In genomic region chr5:127916875-127917573, GRCh38 we compare ENCODE assay signal across 17 cellular contexts.
DNase-seq lines count a peak whose midpoint lies in the region; ATAC-seq, FAIRE-seq and TF ChIP-seq lines count a peak whose summit lies in the region.
"Had no signal": no experiment of that assay in that cellular context is flagged by ENCODE, and none has a peak within 500 bp of the region (broad histone marks: within the 10 kb centered on the region; RNA-seq: fewer than 3 reads in every experiment).

No MANE protein-coding gene starts in this region.

- H3K4me1 Mint-ChIP-seq in CD4-positive, CD25-positive, alpha-beta regulatory T cell, result peaks cover 5 to 8% (median 6%) of the 10 kb centered on the region in 4 donors
- H3K4me1 Mint-ChIP-seq in natural killer cell treated with Interleukin-12 subunit alpha and Interleukin-12 subunit beta and Interleukin-15 and Interleukin-18, amount 100 ng/mL, for 72 hours (ENCODE audit: low read depth in 2 of 2), result peaks cover 7 to 9% of the 10 kb centered on the region in 2 donors
- H3K4me1 Mint-ChIP-seq: GM23338 had no signal

- FAIRE-seq in GM12891 (lab: Jason Lieb, UNC), result peak; percentile 58

- no peaks in the 10 kb centered on the region for H4K20me1 ChIP-seq in smooth muscle cell (ENCODE audit: low read depth)
- H4K20me1 ChIP-seq: BLaER1 had no signal

- intact Hi-C loops in vagina (cut with DNase I), result no loop called here

- H3F3A ChIP-seq in smooth muscle cell (ENCODE audit: low read depth), result no peaks in the 10 kb centered on the region

- no peak for TF ChIP-seq CTCF in choroid plexus epithelial cell (conservative IDR thresholded peaks at IDR 0.05; ENCODE audit: low read depth, low read length)
- no peak for TF ChIP-seq CTCF in smooth muscle cell (IDR thresholded peaks at IDR 0.05; ENCODE audit: borderline replicate concordance, insufficient read depth, poor library complexity, severe bottlenecking)
- TF ChIP-seq CTCF in vagina (IDR thresholded peaks at IDR 0.05), result no peak

- H3K9me3 ChIP-seq in CD4-positive, CD25-positive, alpha-beta regulatory T cell (ENCODE audit: control insufficient read depth in 2 of 2, low read length in 2 of 2), result no peaks in the 10 kb centered on the region
- no peaks in the 10 kb centered on the region for H3K9me3 ChIP-seq in smooth muscle cell (replicated peaks; ENCODE audit: low read depth)
- no peaks in the 10 kb centered on the region for H3K9me3 ChIP-seq in vagina
- H3K9me3 ChIP-seq: BLaER1, psoas muscle had no signal

- no peak overlapping the region for H2AFZ ChIP-seq in smooth muscle cell (ENCODE audit: low read depth)
- H2AFZ ChIP-seq: GM23338 had no signal

- peak overlapping the region; percentile 13 for H3K4me3 ChIP-seq in CD4-positive, CD25-positive, alpha-beta regulatory T cell (ENCODE audit: low read depth, low read length)
- H3K4me3 ChIP-seq in choroid plexus epithelial cell (ENCODE audit: low read depth, low read length) (no peak overlapping the region), smooth muscle cell (no peak overlapping the region), vagina (no peak overlapping the region)
- H3K4me3 ChIP-seq: BLaER1, coronary artery, GM23338, psoas muscle had no signal

- no peaks in the 10 kb centered on the region for H3K79me2 ChIP-seq in smooth muscle cell (ENCODE audit: low read depth)

- no peak for TF ChIP-seq POLR2A in GM12891 (IDR thresholded peaks at IDR 0.05; ENCODE audit: low read depth, low read length)
- no peak for TF ChIP-seq POLR2A in vagina (IDR thresholded peaks at IDR 0.05)

- H3K27me3 Mint-ChIP-seq in CD4-positive, CD25-positive, alpha-beta regulatory T cell, result no peaks in the 10 kb centered on the region
- peaks cover 0 to 6% of the 10 kb centered on the region in 2 donors for H3K27me3 Mint-ChIP-seq in natural killer cell treated with Interleukin-12 subunit alpha and Interleukin-12 subunit beta and Interleukin-15 and Interleukin-18, amount 100 ng/mL, for 72 hours

- WGBS in smooth muscle cell (ENCODE audit: low lambda C conversion rate), result 84% methylated on average over 3 of the region's 3 CpGs

- no peak for ATAC-seq in CD4-positive, CD25-positive, alpha-beta regulatory T cell (ENCODE audit: low read depth in 2 of 2)
- no peak for ATAC-seq in natural killer cell treated with Interleukin-12 subunit alpha and Interleukin-12 subunit beta and Interleukin-15 and Interleukin-18, amount 100 ng/mL, for 72 hours
- ATAC-seq: activated T-cell treated with anti-CD3 and anti-CD28 coated beads, Interleukin-2, amount 50 U/mL, for 4 hours; GM23338; psoas muscle had no signal

- H3K36me3 ChIP-seq in CD4-positive, CD25-positive, alpha-beta regulatory T cell (ENCODE audit: control insufficient read depth, insufficient read depth, low read length), result no peaks in the 10 kb centered on the region
- H3K36me3 ChIP-seq in smooth muscle cell (ENCODE audit: low read depth), result no peaks in the 10 kb centered on the region
- no peaks in the 10 kb centered on the region for H3K36me3 ChIP-seq in vagina
- H3K36me3 ChIP-seq: BLaER1 had no signal

- H3K4me1 ChIP-seq in CD4-positive, CD25-positive, alpha-beta regulatory T cell (ENCODE audit: control insufficient read depth, insufficient read depth, low read length, poor library complexity, severe bottlenecking), result peaks cover 5% of the 10 kb centered on the region
- no peaks in the 10 kb centered on the region for H3K4me1 ChIP-seq in smooth muscle cell (ENCODE audit: low read depth)
- H3K4me1 ChIP-seq in vagina, result no peaks in the 10 kb centered on the region
- H3K4me1 ChIP-seq: BLaER1, psoas muscle had no signal

- no peaks in the 10 kb centered on the region for H3K27me3 ChIP-seq in CD4-positive, CD25-positive, alpha-beta regulatory T cell (ENCODE audit: control insufficient read depth, insufficient read depth, low read length)
- H3K27me3 ChIP-seq in smooth muscle cell (ENCODE audit: low read depth), result no peaks in the 10 kb centered on the region
- H3K27me3 ChIP-seq in vagina, result no peaks in the 10 kb centered on the region
- H3K27me3 ChIP-seq: BLaER1 had no signal

- H3K4me2 ChIP-seq in smooth muscle cell, result no peak overlapping the region
- H3K4me2 ChIP-seq: BLaER1, GM23338, KMS-11 had no signal

- H3K36me3 Mint-ChIP-seq in CD4-positive, CD25-positive, alpha-beta regulatory T cell, result peaks cover 3% of the 10 kb centered on the region
- H3K36me3 Mint-ChIP-seq in natural killer cell treated with Interleukin-12 subunit alpha and Interleukin-12 subunit beta and Interleukin-15 and Interleukin-18, amount 100 ng/mL, for 72 hours, result no peaks in the 10 kb centered on the region

- H3K27ac Mint-ChIP-seq in CD4-positive, CD25-positive, alpha-beta regulatory T cell, result peak overlapping the region; percentile 48 to 87 (median 61)
- H3K27ac Mint-ChIP-seq in natural killer cell treated with Interleukin-12 subunit alpha and Interleukin-12 subunit beta and Interleukin-15 and Interleukin-18, amount 100 ng/mL, for 72 hours, result peak overlapping the region in 1 of 2 donors; percentile 23
- H3K27ac Mint-ChIP-seq: GM23338 had no signal

- DNase-seq in CD4-positive, CD25-positive, alpha-beta regulatory T cell, result peak in 1 of 3 donors; percentile 26
- DNase-seq in GM12891 (ENCODE audit: insufficient read length, low spot score) (no peak), choroid plexus epithelial cell (ENCODE audit: low read depth) (peak; percentile 39), smooth muscle cell (lab: John Stamatoyannopoulos, UW; ENCODE audit: unreplicated experiment) (no peak), vagina (ENCODE audit: extremely low spot score in 2 of 2) (no peak), NCI-H226 (no peak)
- no peak for DNase-seq in natural killer cell treated with Interleukin-12 subunit alpha and Interleukin-12 subunit beta and Interleukin-15 and Interleukin-18, amount 100 ng/mL, for 72 hours (ENCODE audit: low spot score)
- DNase-seq: activated T-cell treated with anti-CD3 and anti-CD28 coated beads, Interleukin-2, amount 50 U/mL, for 4 hours; aorta; DMS79 treated with DMSO at 0.1 percent for 48 hours; NCI-H1417 treated with DMSO at 0.1 percent for 48 hours; psoas muscle; stimulated activated CD4-positive, alpha-beta T cell treated with anti-CD3 and anti-CD28 coated beads, Interleukin-15, amount 100 ng/mL, for 24 hours had no signal

- H3K4me3 Mint-ChIP-seq in CD4-positive, CD25-positive, alpha-beta regulatory T cell, result peak overlapping the region in 2 of 4 donors; percentile 0 to 16
- H3K4me3 Mint-ChIP-seq in natural killer cell treated with Interleukin-12 subunit alpha and Interleukin-12 subunit beta and Interleukin-15 and Interleukin-18, amount 100 ng/mL, for 72 hours, result peak overlapping the region; percentile 8
- H3K4me3 Mint-ChIP-seq: activated T-cell treated with anti-CD3 and anti-CD28 coated beads, Interleukin-2, amount 50 U/mL, for 4 hours; GM23338 had no signal

- H3K9me3 Mint-ChIP-seq in CD4-positive, CD25-positive, alpha-beta regulatory T cell, result peaks cover 0 to 4% (median 0%) of the 10 kb centered on the region in 7 donors
- no peaks in the 10 kb centered on the region for H3K9me3 Mint-ChIP-seq in natural killer cell treated with Interleukin-12 subunit alpha and Interleukin-12 subunit beta and Interleukin-15 and Interleukin-18, amount 100 ng/mL, for 72 hours
- H3K9me3 Mint-ChIP-seq: activated T-cell treated with anti-CD3 and anti-CD28 coated beads, Interleukin-2, amount 50 U/mL, for 4 hours; GM23338 had no signal

- no peak overlapping the region for H3K9ac ChIP-seq in smooth muscle cell (ENCODE audit: low read depth)
- H3K9ac ChIP-seq: BLaER1, KMS-11 had no signal

- H3K27ac ChIP-seq in CD4-positive, CD25-positive, alpha-beta regulatory T cell (ENCODE audit: insufficient read depth, low read length, poor library complexity, severe bottlenecking), result no peak overlapping the region
- H3K27ac ChIP-seq in smooth muscle cell (ENCODE audit: low read depth) (no peak overlapping the region), vagina (no peak overlapping the region)
- H3K27ac ChIP-seq: BLaER1, coronary artery, KMS-11, psoas muscle had no signal

TF ChIP-seq in GM12891, 5 proteins besides CTCF, POLR2A, EP300 and RAD21:
- TF ChIP-seq POLR2AphosphoS5 (IDR thresholded peaks at IDR 0.05; ENCODE audit: low read depth, low read length) (no peak), POU2F2 (IDR thresholded peaks at IDR 0.05; ENCODE audit: low read depth, low read length) (no peak), TAF1 (IDR thresholded peaks at IDR 0.05; ENCODE audit: low read depth, low read length) (no peak), PAX5 (IDR thresholded peaks at IDR 0.05; ENCODE audit: insufficient read depth, low read length, severe bottlenecking) (no peak), SPI1 (IDR thresholded peaks at IDR 0.05; ENCODE audit: low read depth, low read length) (no peak)
